ENCODE assay signal across 1 cellular context in genomic region chr2:81529944-81530343, GRCh38.
TF ChIP-seq lines count a peak whose summit lies in the region.

No MANE protein-coding gene starts in this region.

TF ChIP-seq in GM23338, 12 proteins besides CTCF, POLR2A, EP300 and RAD21 (continued from another document):
- TF ChIP-seq, protein P1, sequence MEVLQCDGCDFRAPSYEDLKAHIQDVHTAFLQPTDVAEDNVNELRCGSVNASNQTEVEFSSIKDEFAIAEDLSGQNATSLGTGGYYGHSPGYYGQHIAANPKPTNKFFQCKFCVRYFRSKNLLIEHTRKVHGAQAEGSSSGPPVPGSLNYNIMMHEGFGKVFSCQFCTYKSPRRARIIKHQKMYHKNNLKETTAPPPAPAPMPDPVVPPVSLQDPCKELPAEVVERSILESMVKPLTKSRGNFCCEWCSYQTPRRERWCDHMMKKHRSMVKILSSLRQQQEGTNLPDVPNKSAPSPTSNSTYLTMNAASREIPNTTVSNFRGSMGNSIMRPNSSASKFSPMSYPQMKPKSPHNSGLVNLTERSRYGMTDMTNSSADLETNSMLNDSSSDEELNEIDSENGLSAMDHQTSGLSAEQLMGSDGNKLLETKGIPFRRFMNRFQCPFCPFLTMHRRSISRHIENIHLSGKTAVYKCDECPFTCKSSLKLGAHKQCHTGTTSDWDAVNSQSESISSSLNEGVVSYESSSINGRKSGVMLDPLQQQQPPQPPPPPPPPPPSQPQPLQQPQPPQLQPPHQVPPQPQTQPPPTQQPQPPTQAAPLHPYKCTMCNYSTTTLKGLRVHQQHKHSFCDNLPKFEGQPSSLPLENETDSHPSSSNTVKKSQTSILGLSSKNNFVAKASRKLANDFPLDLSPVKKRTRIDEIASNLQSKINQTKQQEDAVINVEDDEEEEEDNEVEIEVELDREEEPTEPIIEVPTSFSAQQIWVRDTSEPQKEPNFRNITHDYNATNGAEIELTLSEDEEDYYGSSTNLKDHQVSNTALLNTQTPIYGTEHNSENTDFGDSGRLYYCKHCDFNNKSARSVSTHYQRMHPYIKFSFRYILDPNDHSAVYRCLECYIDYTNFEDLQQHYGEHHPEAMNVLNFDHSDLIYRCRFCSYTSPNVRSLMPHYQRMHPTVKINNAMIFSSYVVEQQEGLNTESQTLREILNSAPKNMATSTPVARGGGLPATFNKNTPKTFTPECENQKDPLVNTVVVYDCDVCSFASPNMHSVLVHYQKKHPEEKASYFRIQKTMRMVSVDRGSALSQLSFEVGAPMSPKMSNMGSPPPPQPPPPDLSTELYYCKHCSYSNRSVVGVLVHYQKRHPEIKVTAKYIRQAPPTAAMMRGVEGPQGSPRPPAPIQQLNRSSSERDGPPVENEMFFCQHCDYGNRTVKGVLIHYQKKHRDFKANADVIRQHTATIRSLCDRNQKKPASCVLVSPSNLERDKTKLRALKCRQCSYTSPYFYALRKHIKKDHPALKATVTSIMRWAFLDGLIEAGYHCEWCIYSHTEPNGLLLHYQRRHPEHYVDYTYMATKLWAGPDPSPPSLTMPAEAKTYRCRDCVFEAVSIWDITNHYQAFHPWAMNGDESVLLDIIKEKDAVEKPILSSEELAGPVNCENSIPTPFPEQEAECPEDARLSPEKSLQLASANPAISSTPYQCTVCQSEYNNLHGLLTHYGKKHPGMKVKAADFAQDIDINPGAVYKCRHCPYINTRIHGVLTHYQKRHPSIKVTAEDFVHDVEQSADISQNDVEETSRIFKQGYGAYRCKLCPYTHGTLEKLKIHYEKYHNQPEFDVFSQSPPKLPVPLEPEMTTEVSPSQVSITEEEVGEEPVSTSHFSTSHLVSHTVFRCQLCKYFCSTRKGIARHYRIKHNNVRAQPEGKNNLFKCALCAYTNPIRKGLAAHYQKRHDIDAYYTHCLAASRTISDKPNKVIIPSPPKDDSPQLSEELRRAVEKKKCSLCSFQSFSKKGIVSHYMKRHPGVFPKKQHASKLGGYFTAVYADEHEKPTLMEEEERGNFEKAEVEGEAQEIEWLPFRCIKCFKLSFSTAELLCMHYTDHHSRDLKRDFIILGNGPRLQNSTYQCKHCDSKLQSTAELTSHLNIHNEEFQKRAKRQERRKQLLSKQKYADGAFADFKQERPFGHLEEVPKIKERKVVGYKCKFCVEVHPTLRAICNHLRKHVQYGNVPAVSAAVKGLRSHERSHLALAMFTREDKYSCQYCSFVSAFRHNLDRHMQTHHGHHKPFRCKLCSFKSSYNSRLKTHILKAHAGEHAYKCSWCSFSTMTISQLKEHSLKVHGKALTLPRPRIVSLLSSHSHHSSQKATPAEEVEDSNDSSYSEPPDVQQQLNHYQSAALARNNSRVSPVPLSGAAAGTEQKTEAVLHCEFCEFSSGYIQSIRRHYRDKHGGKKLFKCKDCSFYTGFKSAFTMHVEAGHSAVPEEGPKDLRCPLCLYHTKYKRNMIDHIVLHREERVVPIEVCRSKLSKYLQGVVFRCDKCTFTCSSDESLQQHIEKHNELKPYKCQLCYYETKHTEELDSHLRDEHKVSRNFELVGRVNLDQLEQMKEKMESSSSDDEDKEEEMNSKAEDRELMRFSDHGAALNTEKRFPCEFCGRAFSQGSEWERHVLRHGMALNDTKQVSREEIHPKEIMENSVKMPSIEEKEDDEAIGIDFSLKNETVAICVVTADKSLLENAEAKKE (CRISPR knock-in tag; IDR thresholded peaks at IDR 0.05) = no peak
- TF ChIP-seq ZNF331 (CRISPR knock-in tag; IDR thresholded peaks at IDR 0.05; ENCODE audit: low read depth) = no peak
- TF ChIP-seq, protein P2, sequence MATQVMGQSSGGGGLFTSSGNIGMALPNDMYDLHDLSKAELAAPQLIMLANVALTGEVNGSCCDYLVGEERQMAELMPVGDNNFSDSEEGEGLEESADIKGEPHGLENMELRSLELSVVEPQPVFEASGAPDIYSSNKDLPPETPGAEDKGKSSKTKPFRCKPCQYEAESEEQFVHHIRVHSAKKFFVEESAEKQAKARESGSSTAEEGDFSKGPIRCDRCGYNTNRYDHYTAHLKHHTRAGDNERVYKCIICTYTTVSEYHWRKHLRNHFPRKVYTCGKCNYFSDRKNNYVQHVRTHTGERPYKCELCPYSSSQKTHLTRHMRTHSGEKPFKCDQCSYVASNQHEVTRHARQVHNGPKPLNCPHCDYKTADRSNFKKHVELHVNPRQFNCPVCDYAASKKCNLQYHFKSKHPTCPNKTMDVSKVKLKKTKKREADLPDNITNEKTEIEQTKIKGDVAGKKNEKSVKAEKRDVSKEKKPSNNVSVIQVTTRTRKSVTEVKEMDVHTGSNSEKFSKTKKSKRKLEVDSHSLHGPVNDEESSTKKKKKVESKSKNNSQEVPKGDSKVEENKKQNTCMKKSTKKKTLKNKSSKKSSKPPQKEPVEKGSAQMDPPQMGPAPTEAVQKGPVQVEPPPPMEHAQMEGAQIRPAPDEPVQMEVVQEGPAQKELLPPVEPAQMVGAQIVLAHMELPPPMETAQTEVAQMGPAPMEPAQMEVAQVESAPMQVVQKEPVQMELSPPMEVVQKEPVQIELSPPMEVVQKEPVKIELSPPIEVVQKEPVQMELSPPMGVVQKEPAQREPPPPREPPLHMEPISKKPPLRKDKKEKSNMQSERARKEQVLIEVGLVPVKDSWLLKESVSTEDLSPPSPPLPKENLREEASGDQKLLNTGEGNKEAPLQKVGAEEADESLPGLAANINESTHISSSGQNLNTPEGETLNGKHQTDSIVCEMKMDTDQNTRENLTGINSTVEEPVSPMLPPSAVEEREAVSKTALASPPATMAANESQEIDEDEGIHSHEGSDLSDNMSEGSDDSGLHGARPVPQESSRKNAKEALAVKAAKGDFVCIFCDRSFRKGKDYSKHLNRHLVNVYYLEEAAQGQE (IDR thresholded peaks at IDR 0.05; ENCODE audit: unreplicated experiment) = no peak
- no peak for TF ChIP-seq JUNB (IDR thresholded peaks at IDR 0.05; ENCODE audit: unreplicated experiment)
- TF ChIP-seq STAT1 (IDR thresholded peaks at IDR 0.05; ENCODE audit: unreplicated experiment) = no peak
- no peak for TF ChIP-seq NANOG (IDR thresholded peaks at IDR 0.05; ENCODE audit: borderline replicate concordance)
- TF ChIP-seq CREB1 (CRISPR knock-in tag; IDR thresholded peaks at IDR 0.05; ENCODE audit: low read depth) = no peak
- TF ChIP-seq POLR2AphosphoS5 (IDR thresholded peaks at IDR 0.05; ENCODE audit: low read depth) = no peak
- TF ChIP-seq ZNF114 (CRISPR knock-in tag; IDR thresholded peaks at IDR 0.05) = no peak
